15 cellular contexts compared by ENCODE assay signal in the genomic region with DNA sequence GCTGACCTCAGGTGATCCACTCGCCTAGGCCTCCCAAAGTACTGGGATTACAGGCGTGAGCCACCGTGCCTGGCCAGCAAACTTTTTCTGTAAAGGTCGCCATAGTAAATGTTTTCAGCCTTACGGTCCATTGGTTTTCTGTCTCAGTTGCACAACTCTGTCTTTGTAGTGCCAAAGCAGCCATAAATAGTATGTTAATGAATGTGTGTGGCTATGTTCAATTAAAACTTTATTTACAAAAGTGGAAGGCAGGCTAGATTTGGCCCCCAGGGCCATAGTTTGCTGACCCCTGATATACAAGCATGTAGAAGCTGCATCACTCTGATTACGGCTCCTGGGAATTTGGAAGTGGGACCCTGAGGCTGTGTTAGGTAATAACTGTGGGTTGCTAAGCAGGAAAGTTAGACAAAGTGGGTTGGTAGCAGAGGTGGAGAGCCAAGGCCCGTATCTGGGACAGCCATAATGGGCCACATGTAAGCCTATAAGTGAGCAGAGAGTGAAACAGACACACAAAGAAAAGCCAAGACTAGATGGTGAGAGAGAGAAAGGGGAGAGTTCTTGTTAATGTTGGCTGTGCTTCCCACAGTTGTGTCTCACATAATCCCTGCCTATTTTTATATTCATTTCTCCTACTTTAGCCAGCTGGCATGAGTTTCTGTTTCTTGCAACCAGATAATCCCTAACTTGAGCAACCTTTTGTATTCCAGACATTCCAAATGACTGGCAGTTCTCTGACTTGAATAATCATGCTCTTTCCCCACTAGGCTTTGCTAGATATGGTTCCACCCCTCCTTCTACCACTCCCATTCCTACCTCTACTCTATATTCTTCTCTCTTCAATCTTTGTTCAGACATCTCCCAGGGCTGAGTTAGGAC. TPM values are rescaled to one million over a fixed set of nuclear protein-coding genes. Genes with fewer than 3 reads are reported as not detected.
DNase-seq lines count a peak whose midpoint lies in the region; ATAC-seq, FAIRE-seq and TF ChIP-seq lines count a peak whose summit lies in the region.
"Had no signal": no experiment of that assay in that cellular context is flagged by ENCODE, and none has a peak within 500 bp of the region (broad histone marks: within the 10 kb centered on the region; RNA-seq: fewer than 3 reads in every experiment).

No MANE protein-coding gene starts in this region.

- H2AFZ ChIP-seq in keratinocyte (ENCODE audit: control insufficient read depth, low read length), result peak overlapping the region; percentile 77

- H3K36me3 Mint-ChIP-seq in MCF 10A (ENCODE audit: insufficient read depth, unreplicated experiment) (no peaks in the 10 kb centered on the region), endodermal cell (ENCODE audit: low read depth) (peaks cover 2% of the 10 kb centered on the region), type B pancreatic cell (peaks cover 1% of the 10 kb centered on the region)

- intact Hi-C loops in MCF 10A (cut with micrococcal nuclease) (no loop called here), breast epithelium (cut with DNase I; ENCODE audit: low total_unique reads) (no loop called here), aorta (cut with DNase I) (loop anchor here (2.0 to 5.0 kb wide), 2 partner anchors 58 to 59 kb away; no protein-coding TSS in a partner anchor)

- DNase-seq in MCF 10A (ENCODE audit: unreplicated experiment), result peak; percentile 88
- DNase-seq in breast epithelium (ENCODE audit: low spot score in 2 of 2), result no peak
- peak; percentile 43 for DNase-seq in epithelial cell of prostate (ENCODE audit: low read depth, low spot score)
- no peak for DNase-seq in keratinocyte (ENCODE audit: low read depth, low spot score)
- no peak for DNase-seq in aorta
- DNase-seq in endodermal cell, result no peak
- no peak for DNase-seq in T1000 (lab: John Stamatoyannopoulos, UW)
- no peak for DNase-seq in type B pancreatic cell (ENCODE audit: extremely low spot score, unreplicated experiment)
- DNase-seq: activated CD8-positive, alpha-beta memory T cell treated with anti-CD3 and anti-CD28 coated beads, Interleukin-2, amount 50 U/mL, for 48 hours; NCI-H2171 had no signal

- H3K4me1 Mint-ChIP-seq in MCF 10A (ENCODE audit: insufficient read depth, unreplicated experiment), result peaks cover 10% of the 10 kb centered on the region
- no peaks in the 10 kb centered on the region for H3K4me1 Mint-ChIP-seq in endodermal cell
- peaks cover 6% of the 10 kb centered on the region for H3K4me1 Mint-ChIP-seq in type B pancreatic cell (ENCODE audit: unreplicated experiment)

- H3K4me3 ChIP-seq in breast epithelium (no peak overlapping the region), keratinocyte (ENCODE audit: control insufficient read depth in 2 of 3, extremely low read depth in 1 of 3, insufficient read depth in 2 of 3, low read depth in 1 of 3, low read length in 3 of 3) (no peak overlapping the region), aorta (ENCODE audit: low read length in 2 of 2) (no peak overlapping the region), endodermal cell (ENCODE audit: low read length) (no peak overlapping the region)
- H3K4me3 ChIP-seq: skin epidermis had no signal

- H3K27me3 ChIP-seq in breast epithelium (no peaks in the 10 kb centered on the region), keratinocyte (ENCODE audit: control insufficient read depth, extremely low read depth, insufficient read depth, low read length) (no peaks in the 10 kb centered on the region), aorta (ENCODE audit: control insufficient read depth in 1 of 2, insufficient read depth in 2 of 2, low read length in 1 of 2) (no peaks in the 10 kb centered on the region), endodermal cell (ENCODE audit: control insufficient read depth, insufficient read depth, low read length, poor library complexity, severe bottlenecking) (no peaks in the 10 kb centered on the region)

- WGBS in aorta, 2 donors, result 57 to 58% methylated on average over 7 of the region's 7 CpGs
- 87 to 90% methylated on average over 6 to 7 of the region's 7 CpGs for WGBS in endodermal cell (ENCODE audit: insufficient coverage in 1 of 2, insufficient read length in 1 of 2), 2 experiments

- H4K20me1 ChIP-seq in keratinocyte (ENCODE audit: control insufficient read depth, extremely low read depth, insufficient read depth, low read length), result no peaks in the 10 kb centered on the region

- no TSS peak for BruUV-seq in MCF 10A (replicated peaks; lab: Mats Ljungman, UMichigan)

- peak; percentile 5 for FAIRE-seq in keratinocyte (lab: Jason Lieb, UNC)
- FAIRE-seq: GM12891, H1 had no signal

- TF ChIP-seq CTCF in MCF 10A (IDR thresholded peaks at IDR 0.05; ENCODE audit: unreplicated experiment) (no peak), breast epithelium (IDR thresholded peaks at IDR 0.05) (no peak), keratinocyte (optimal IDR thresholded peaks at IDR 0.05 in 1 of 3, IDR thresholded peaks at IDR 0.05 in 1 of 3, conservative IDR thresholded peaks at IDR 0.05 in 1 of 3; ENCODE audit: extremely low read depth in 1 of 3, insufficient read depth in 2 of 3, low read length in 3 of 3) (no peak), endodermal cell (conservative IDR thresholded peaks at IDR 0.05) (no peak), type B pancreatic cell (conservative IDR thresholded peaks at IDR 0.05) (no peak)

- dilution Hi-C loops in keratinocyte (cut with MboI; ENCODE audit: extremely low pct_ligation_motif_present, low sequenced_read_pairs), result no loop called here

- CTCF ChIA-PET in MCF 10A (lab: Yijun Ruan, JAX), result interaction anchor here (1.0 to 1.1 kb wide), 2 partner anchors 113 to 116 kb away, joined by 3 to 4 read pairs; no protein-coding TSS in a partner anchor

- H3K27ac ChIP-seq in breast epithelium (no peak overlapping the region), epithelial cell of prostate (peak overlapping the region; percentile 64), keratinocyte (ENCODE audit: control insufficient read depth, insufficient read depth, low read length) (no peak overlapping the region), aorta (ENCODE audit: low read depth in 1 of 2, low read length in 2 of 2) (peak overlapping the region; percentile 62 to 87), endodermal cell (ENCODE audit: low read depth, low read length) (no peak overlapping the region)
- H3K27ac ChIP-seq: 22Rv1 had no signal

- H3K4me3 Mint-ChIP-seq in MCF 10A (ENCODE audit: unreplicated experiment) (no peak overlapping the region), endodermal cell (no peak overlapping the region), type B pancreatic cell (no peak overlapping the region)
- H3K4me3 Mint-ChIP-seq: activated naive CD8-positive, alpha-beta T cell had no signal

- POLR2A ChIA-PET in MCF 10A (lab: Yijun Ruan, JAX), result interaction anchor here (0.6 to 1.1 kb wide), 2 partner anchors 16 to 57 kb away, joined by 3 to 4 read pairs; no protein-coding TSS in a partner anchor

- no peaks in the 10 kb centered on the region for H3K36me3 ChIP-seq in breast epithelium
- H3K36me3 ChIP-seq in keratinocyte (ENCODE audit: control insufficient read depth in 2 of 2, extremely low read depth in 1 of 2, insufficient read depth in 2 of 2, low read length in 2 of 2), result no peaks in the 10 kb centered on the region
- H3K36me3 ChIP-seq in aorta (ENCODE audit: control insufficient read depth in 1 of 2, insufficient read depth in 2 of 2, low read length in 1 of 2), result no peaks in the 10 kb centered on the region
- H3K36me3 ChIP-seq in endodermal cell (ENCODE audit: control insufficient read depth, insufficient read depth, low read length), result no peaks in the 10 kb centered on the region

- no peaks in the 10 kb centered on the region for H3K79me2 ChIP-seq in keratinocyte (ENCODE audit: control insufficient read depth, insufficient read depth, low read length)

- H3K9me3 Mint-ChIP-seq in MCF 10A (ENCODE audit: unreplicated experiment) (peaks cover 10% of the 10 kb centered on the region), endodermal cell (peaks cover 20% of the 10 kb centered on the region), type B pancreatic cell (peaks cover 7% of the 10 kb centered on the region)

- H3K4me1 ChIP-seq in breast epithelium (no peaks in the 10 kb centered on the region), keratinocyte (ENCODE audit: control insufficient read depth, extremely low read depth, insufficient read depth, low read length) (peaks cover 6% of the 10 kb centered on the region), aorta (ENCODE audit: control insufficient read depth in 1 of 2, insufficient read depth in 2 of 2, low read length in 2 of 2) (peaks cover 0 to 4% of the 10 kb centered on the region in 2 donors), endodermal cell (ENCODE audit: control insufficient read depth, insufficient read depth, low read length) (no peaks in the 10 kb centered on the region)

- H3K27me3 Mint-ChIP-seq in MCF 10A (ENCODE audit: insufficient read depth, unreplicated experiment) (no peaks in the 10 kb centered on the region), endodermal cell (ENCODE audit: insufficient read depth) (no peaks in the 10 kb centered on the region), type B pancreatic cell (no peaks in the 10 kb centered on the region)
- H3K27me3 Mint-ChIP-seq: activated naive CD8-positive, alpha-beta T cell had no signal

- no peak for TF ChIP-seq POLR2A in breast epithelium (IDR thresholded peaks at IDR 0.05)

- no peak overlapping the region for H3K4me2 ChIP-seq in keratinocyte (ENCODE audit: control insufficient read depth, extremely low read depth, insufficient read depth, low read depth, low read length)

- H3K9me1 ChIP-seq in keratinocyte (ENCODE audit: control insufficient read depth, extremely low read depth, insufficient read depth, low read length), result no peaks in the 10 kb centered on the region

- H3K9ac ChIP-seq in keratinocyte (ENCODE audit: control insufficient read depth, extremely low read depth, insufficient read depth, low read length) (no peak overlapping the region), endodermal cell (ENCODE audit: extremely low read depth, low read length, poor library complexity, severe bottlenecking) (no peak overlapping the region)

- H3K9me3 ChIP-seq in breast epithelium, result no peaks in the 10 kb centered on the region
- H3K9me3 ChIP-seq in keratinocyte (ENCODE audit: control insufficient read depth, low read depth, low read length), result no peaks in the 10 kb centered on the region
- no peaks in the 10 kb centered on the region for H3K9me3 ChIP-seq in aorta (ENCODE audit: control insufficient read depth, low read length)
- H3K9me3 ChIP-seq in endodermal cell (ENCODE audit: control insufficient read depth, low read length), result peaks cover 13% of the 10 kb centered on the region

- peak; percentile 77 for ATAC-seq in aorta (ENCODE audit: low FRiP score)

- H3K27ac Mint-ChIP-seq in MCF 10A (ENCODE audit: low read depth, unreplicated experiment) (peak overlapping the region; percentile 20), endodermal cell (no peak overlapping the region), type B pancreatic cell (no peak overlapping the region)
- H3K27ac Mint-ChIP-seq: activated naive CD8-positive, alpha-beta T cell had no signal

RNA-seq across cellular contexts. Expression of gene FOXN2, which starts 7.8 kb away (rescaled TPM):
- total RNA-seq in MCF 10A (2022), result 24.4 and 29.3 TPM in 2 replicates
- 10 to 100 TPM; 25.6 to 66.2 (median 26.3) TPM for total RNA-seq in breast epithelium
- 12.2 to 19.6 TPM (median 15.5 TPM) in 3 replicates for polyA plus RNA-seq in keratinocyte
- polyA plus RNA-seq in keratinocyte (2011; ENCODE audit: low read depth), result 6.6 TPM
- 6.9 and 13.6 TPM in 2 replicates for polyA plus RNA-seq in keratinocyte (2011; cell fraction: cytosol; rRNA removed)
- polyA plus RNA-seq in keratinocyte (2011; cell fraction: nucleus; rRNA removed), result 17.2 and 20.3 TPM in 2 replicates
- polyA plus RNA-seq in keratinocyte (2012; ENCODE audit: low replicate concordance), result 8.8 and 12.3 TPM in 2 replicates
- polyA minus RNA-seq in keratinocyte, result 5.8 to 44.3 TPM (median 23.1 TPM) in 3 replicates
- 14.2 TPM for polyA minus RNA-seq in keratinocyte (2011; cell fraction: cytosol; rRNA and poly(A)+ RNA removed)
- 21.6 and 41.6 TPM in 2 replicates for polyA minus RNA-seq in keratinocyte (2011; cell fraction: nucleus; rRNA and poly(A)+ RNA removed)
- total RNA-seq in aorta, result 10 to 100 TPM; 25.6 to 28.4 TPM
- polyA plus RNA-seq in aorta, result 1 to 10 TPM; 5.9 to 6.6 TPM
- 10 to 100 TPM; 16.1 to 18.8 TPM for total RNA-seq in endodermal cell
- polyA plus RNA-seq in endodermal cell (2013, experiment 1 of 2), result 23.2 TPM
- 20.8 TPM for polyA plus RNA-seq in endodermal cell (2013, experiment 2 of 2)
- 16.7 and 17.4 TPM in 2 replicates for total RNA-seq in type B pancreatic cell (ENCODE audit: low replicate concordance)

Comparison
In these comparisons a context has a peak if more than half of its experiments do, and no peak if none do; other contexts are left out.
1. DNase-seq: peak in MCF 10A (single experiment) and epithelial cell of prostate (single experiment); none in breast epithelium (0 of 2), keratinocyte (single experiment), aorta (0 of 2), endodermal cell (single experiment), T1000 (single experiment) and type B pancreatic cell (single experiment).
2. H3K27ac ChIP-seq: peak in epithelial cell of prostate (single experiment) and aorta (2 of 2); none in breast epithelium (0 of 2), keratinocyte (single experiment) and endodermal cell (single experiment).
3. intact Hi-C loops: an anchor here in aorta (2.0 to 5.0 kb wide); none called in MCF 10A and breast epithelium.